In genomic region chr1:42779725-42780124, GRCh38 we compare ENCODE assay signal across 21 cellular contexts. TPM values are rescaled to one million over a fixed set of nuclear protein-coding genes. Genes with fewer than 3 reads are reported as not detected.
DNase-seq lines count a peak whose midpoint lies in the region; ATAC-seq, FAIRE-seq and TF ChIP-seq lines count a peak whose summit lies in the region.
"Had no signal": no experiment of that assay in that cellular context is flagged by ENCODE, and none has a peak within 500 bp of the region (broad histone marks: within the 10 kb centered on the region; RNA-seq: fewer than 3 reads in every experiment).

No MANE protein-coding gene starts in this region.

- H3K4me1 Mint-ChIP-seq in activated CD8-positive, alpha-beta memory T cell treated with anti-CD3 and anti-CD28 coated beads, Interleukin-2, amount 10 ng/mL, durations not matched to agents 7 days and 5 days = peaks cover 26% of the 10 kb centered on the region
- H3K4me1 Mint-ChIP-seq in activated T-helper 2 cell treated with anti-CD3 and anti-CD28 coated beads, Interferon-gamma antibody, Interleukin-2, Interleukin-4, amounts not matched to agents 10 μg/mL and 5 μg/mL and 100 μg/mL, durations not matched to agents 14 hours and 24 hours and 36 hours (ENCODE audit: low read depth) = peaks cover 33% of the 10 kb centered on the region

- H3K4me3 Mint-ChIP-seq in activated CD8-positive, alpha-beta memory T cell treated with anti-CD3 and anti-CD28 coated beads, Interleukin-2, amount 10 ng/mL, durations not matched to agents 7 days and 5 days = no peak overlapping the region
- no peak overlapping the region for H3K4me3 Mint-ChIP-seq in activated T-helper 2 cell treated with anti-CD3 and anti-CD28 coated beads, Interferon-gamma antibody, Interleukin-2, Interleukin-4, amounts not matched to agents 10 μg/mL and 5 μg/mL and 100 μg/mL, durations not matched to agents 14 hours and 24 hours and 36 hours (ENCODE audit: low read depth)
- H3K4me3 Mint-ChIP-seq: CD4-positive, alpha-beta T cell had no signal

- intact Hi-C loops in activated T-helper 2 cell treated with anti-CD3 and anti-CD28 coated beads, Interferon-gamma antibody, Interleukin-2, Interleukin-4, amounts not matched to agents 10 μg/mL and 5 μg/mL and 100 μg/mL, durations not matched to agents 14 hours and 24 hours and 36 hours (cut with micrococcal nuclease) = loop anchor here (2.0 kb wide), 3 partner anchors 67 to 293 kb away; partner anchors contain the start of gene ZNF691

- peak; percentile 70 for ATAC-seq in activated CD8-positive, alpha-beta memory T cell treated with anti-CD3 and anti-CD28 coated beads, Interleukin-2, amount 10 ng/mL, durations not matched to agents 7 days and 5 days
- ATAC-seq in HG02610 (IDR thresholded peaks at IDR 0.05; ENCODE audit: unreplicated experiment) = peak; percentile 46
- ATAC-seq: HCT116 had no signal

- H3K36me3 Mint-ChIP-seq in activated CD8-positive, alpha-beta memory T cell treated with anti-CD3 and anti-CD28 coated beads, Interleukin-2, amount 10 ng/mL, durations not matched to agents 7 days and 5 days = peaks cover 43% of the 10 kb centered on the region
- H3K36me3 Mint-ChIP-seq in activated T-helper 2 cell treated with anti-CD3 and anti-CD28 coated beads, Interferon-gamma antibody, Interleukin-2, Interleukin-4, amounts not matched to agents 10 μg/mL and 5 μg/mL and 100 μg/mL, durations not matched to agents 14 hours and 24 hours and 36 hours (ENCODE audit: low read depth) = peaks cover 65% of the 10 kb centered on the region

- H3K27ac Mint-ChIP-seq in activated CD8-positive, alpha-beta memory T cell treated with anti-CD3 and anti-CD28 coated beads, Interleukin-2, amount 10 ng/mL, durations not matched to agents 7 days and 5 days = peak overlapping the region; percentile 37
- H3K27ac Mint-ChIP-seq in activated T-helper 2 cell treated with anti-CD3 and anti-CD28 coated beads, Interferon-gamma antibody, Interleukin-2, Interleukin-4, amounts not matched to agents 10 μg/mL and 5 μg/mL and 100 μg/mL, durations not matched to agents 14 hours and 24 hours and 36 hours = peak overlapping the region; percentile 17

- FAIRE-seq in GM12891 (lab: Jason Lieb, UNC) = no peak
- FAIRE-seq: A204.1, RCC 7860 had no signal

- no peaks in the 10 kb centered on the region for H3K27me3 Mint-ChIP-seq in activated CD8-positive, alpha-beta memory T cell treated with anti-CD3 and anti-CD28 coated beads, Interleukin-2, amount 10 ng/mL, durations not matched to agents 7 days and 5 days
- no peaks in the 10 kb centered on the region for H3K27me3 Mint-ChIP-seq in activated T-helper 2 cell treated with anti-CD3 and anti-CD28 coated beads, Interferon-gamma antibody, Interleukin-2, Interleukin-4, amounts not matched to agents 10 μg/mL and 5 μg/mL and 100 μg/mL, durations not matched to agents 14 hours and 24 hours and 36 hours (ENCODE audit: low read depth)
- H3K27me3 Mint-ChIP-seq: CD4-positive, alpha-beta T cell had no signal

- no peaks in the 10 kb centered on the region for H3K9me3 Mint-ChIP-seq in activated CD8-positive, alpha-beta memory T cell treated with anti-CD3 and anti-CD28 coated beads, Interleukin-2, amount 10 ng/mL, durations not matched to agents 7 days and 5 days (ENCODE audit: low read depth)
- H3K9me3 Mint-ChIP-seq in activated T-helper 2 cell treated with anti-CD3 and anti-CD28 coated beads, Interferon-gamma antibody, Interleukin-2, Interleukin-4, amounts not matched to agents 10 μg/mL and 5 μg/mL and 100 μg/mL, durations not matched to agents 14 hours and 24 hours and 36 hours = no peaks in the 10 kb centered on the region
- H3K9me3 Mint-ChIP-seq: CD4-positive, alpha-beta T cell had no signal

- TF ChIP-seq POLR2A in GM12891 (IDR thresholded peaks at IDR 0.05; ENCODE audit: low read depth, low read length) = no peak

- CTCF ChIA-PET in activated CD8-positive, alpha-beta memory T cell treated with anti-CD3 and anti-CD28 coated beads, Interleukin-2, amount 10 ng/mL, durations not matched to agents 7 days and 5 days (lab: Charles Lee) = interaction anchor here (1.0 to 6.3 kb wide), 5 partner anchors 9 to 295 kb away, joined by 4 to 67 read pairs (median 32); partner anchors contain the start of genes C1orf50 and P3H1

- no peak for DNase-seq in activated CD8-positive, alpha-beta memory T cell treated with anti-CD3 and anti-CD28 coated beads, Interleukin-2, amount 10 ng/mL, durations not matched to agents 7 days and 5 days
- DNase-seq in activated CD8-positive, alpha-beta memory T cell treated with anti-CD3 and anti-CD28 coated beads, Interleukin-2, amount 50 U/mL, for 4 hours = no peak
- DNase-seq in GM12891 (ENCODE audit: insufficient read length, low spot score) = no peak
- no peak for DNase-seq in activated T-helper 2 cell treated with anti-CD3 and anti-CD28 coated beads, Interferon-gamma antibody, Interleukin-2, Interleukin-4, amounts not matched to agents 10 μg/mL and 5 μg/mL and 100 μg/mL, durations not matched to agents 14 hours and 24 hours and 36 hours (ENCODE audit: low spot score)
- DNase-seq in T-helper 1 cell = no peak
- DNase-seq in GOT3 (lab: John Stamatoyannopoulos, UW) = no peak
- no peak for DNase-seq in amygdala (lab: John Stamatoyannopoulos, UW)
- DNase-seq: CD4-positive, alpha-beta T cell; GM23248; Kasumi-1; MG63; NCI-H1092 treated with DMSO at 0.1 percent for 48 hours; NCI-H146; NCI-H2081; NK-92 treated with Interleukin-12 subunit alpha and Interleukin-12 subunit beta, amount 100 ng/mL, for 24 hours; SHP77 had no signal

TF ChIP-seq in GM12891, 5 proteins besides CTCF, POLR2A, EP300 and RAD21:
- TF ChIP-seq SPI1 (IDR thresholded peaks at IDR 0.05; ENCODE audit: low read depth, low read length) (peak; percentile 60), TAF1 (IDR thresholded peaks at IDR 0.05; ENCODE audit: low read depth, low read length) (no peak)

RNA-seq across cellular contexts. Expression of gene TMEM269, which starts 5.1 kb away (rescaled TPM):
- total RNA-seq in activated CD8-positive, alpha-beta memory T cell treated with anti-CD3 and anti-CD28 coated beads, Interleukin-2, amount 10 ng/mL, durations not matched to agents 7 days and 5 days = under 1 TPM in 1 of 2 experiments, not detected in 1; 0.12 TPM
- polyA plus RNA-seq in GM12891 (2012; ENCODE audit: low read depth, missing spikeins) = 0.05 TPM
- 0.16 and 0.39 TPM in 2 replicates for total RNA-seq in activated T-helper 2 cell treated with anti-CD3 and anti-CD28 coated beads, Interferon-gamma antibody, Interleukin-2, Interleukin-4, amounts not matched to agents 10 μg/mL and 5 μg/mL and 100 μg/mL, durations not matched to agents 14 hours and 24 hours and 36 hours
- total RNA-seq: GM23248 had no signal
- polyA plus RNA-seq: BJ, GM23248 had no signal

RNA-seq across cellular contexts. Expression of gene C1orf50, which starts 12.7 kb away (rescaled TPM):
- 10 to 100 TPM in 1 of 2 experiments, 1 to 10 TPM in 1; 4.6 to 10.3 TPM for total RNA-seq in activated CD8-positive, alpha-beta memory T cell treated with anti-CD3 and anti-CD28 coated beads, Interleukin-2, amount 10 ng/mL, durations not matched to agents 7 days and 5 days
- polyA plus RNA-seq in GM12891 (2012; ENCODE audit: low read depth, missing spikeins) = 3.5 TPM
- 6.9 and 10.3 TPM in 2 replicates for total RNA-seq in activated T-helper 2 cell treated with anti-CD3 and anti-CD28 coated beads, Interferon-gamma antibody, Interleukin-2, Interleukin-4, amounts not matched to agents 10 μg/mL and 5 μg/mL and 100 μg/mL, durations not matched to agents 14 hours and 24 hours and 36 hours

RNA-seq across cellular contexts. Expression of gene P3H1, which starts 12.9 kb away (rescaled TPM):
- total RNA-seq in activated CD8-positive, alpha-beta memory T cell treated with anti-CD3 and anti-CD28 coated beads, Interleukin-2, amount 10 ng/mL, durations not matched to agents 7 days and 5 days = 10 to 100 TPM; 48.1 to 54.0 TPM
- polyA plus RNA-seq in GM12891 (2012; ENCODE audit: low read depth, missing spikeins) = 16.2 TPM
- total RNA-seq in activated T-helper 2 cell treated with anti-CD3 and anti-CD28 coated beads, Interferon-gamma antibody, Interleukin-2, Interleukin-4, amounts not matched to agents 10 μg/mL and 5 μg/mL and 100 μg/mL, durations not matched to agents 14 hours and 24 hours and 36 hours = 47.9 and 56.7 TPM in 2 replicates

RNA-seq across cellular contexts. Expression of gene ERMAP, which starts 37.2 kb away (rescaled TPM):
- 1 to 10 TPM; 3.7 to 4.1 TPM for total RNA-seq in activated CD8-positive, alpha-beta memory T cell treated with anti-CD3 and anti-CD28 coated beads, Interleukin-2, amount 10 ng/mL, durations not matched to agents 7 days and 5 days
- 2.7 TPM for polyA plus RNA-seq in GM12891 (2012; ENCODE audit: low read depth, missing spikeins)
- total RNA-seq in activated T-helper 2 cell treated with anti-CD3 and anti-CD28 coated beads, Interferon-gamma antibody, Interleukin-2, Interleukin-4, amounts not matched to agents 10 μg/mL and 5 μg/mL and 100 μg/mL, durations not matched to agents 14 hours and 24 hours and 36 hours = 3.1 and 4.8 TPM in 2 replicates

RNA-seq across cellular contexts. Expression of gene SVBP, which starts 37.5 kb away (rescaled TPM):
- 10 to 100 TPM; 11.5 to 14.8 TPM for total RNA-seq in activated CD8-positive, alpha-beta memory T cell treated with anti-CD3 and anti-CD28 coated beads, Interleukin-2, amount 10 ng/mL, durations not matched to agents 7 days and 5 days
- 16.1 TPM for polyA plus RNA-seq in GM12891 (2012; ENCODE audit: low read depth, missing spikeins)
- 11.4 and 12.3 TPM in 2 replicates for total RNA-seq in activated T-helper 2 cell treated with anti-CD3 and anti-CD28 coated beads, Interferon-gamma antibody, Interleukin-2, Interleukin-4, amounts not matched to agents 10 μg/mL and 5 μg/mL and 100 μg/mL, durations not matched to agents 14 hours and 24 hours and 36 hours
